Comparison of ENCODE assay signal across 17 cellular contexts in genomic region chr9:14341437-14342133, GRCh38. TPM values are rescaled to one million over a fixed set of nuclear protein-coding genes. Genes with fewer than 3 reads are reported as not detected.
A peak's percentile ranks its signal among the peaks of the same experiment; 100 is the strongest.
DNase-seq lines count a peak whose midpoint lies in the region; ATAC-seq, FAIRE-seq and TF ChIP-seq lines count a peak whose summit lies in the region.
"Had no signal": no experiment of that assay in that cellular context is flagged by ENCODE, and none has a peak within 500 bp of the region (broad histone marks: within the 10 kb centered on the region; RNA-seq: fewer than 3 reads in every experiment).

No MANE protein-coding gene starts in this region.

- 36 to 59% (median 46%) methylated on average over 6 of the region's 6 CpGs for WGBS in heart left ventricle, 4 donors
- 57% methylated on average over 6 of the region's 6 CpGs for WGBS in esophagus muscularis mucosa

- DNase-seq in heart left ventricle (no peak), left ventricle myocardium superior (no peak), esophagus muscularis mucosa (ENCODE audit: extremely low spot score) (no peak), lung microvascular endothelial cell (ENCODE audit: low read depth in 2 of 2) (peak; percentile 77 to 98), uterus (no peak), D721Med (ENCODE audit: insufficient read length, low spot score) (no peak)
- DNase-seq in activated CD4-positive, alpha-beta T cell treated with anti-CD3 and anti-CD28 coated beads for 4 hours = no peak
- DNase-seq: 8988T; BE2C; CD4-positive, alpha-beta T cell; DMS53; NCI-H1092; NCI-H82; PC-3 had no signal

- H3K9me3 ChIP-seq in heart left ventricle (no peaks in the 10 kb centered on the region), esophagus muscularis mucosa (no peaks in the 10 kb centered on the region), uterus (no peaks in the 10 kb centered on the region)
- H3K9me3 ChIP-seq: BE2C had no signal

- no peaks in the 10 kb centered on the region for H3K36me3 ChIP-seq in heart left ventricle
- H3K36me3 ChIP-seq in esophagus muscularis mucosa = no peaks in the 10 kb centered on the region
- H3K36me3 ChIP-seq in uterus = no peaks in the 10 kb centered on the region
- H3K36me3 ChIP-seq: BE2C had no signal

- H3K27me3 ChIP-seq in heart left ventricle (peaks cover 0 to 18% (median 0%) of the 10 kb centered on the region in 9 donors), esophagus muscularis mucosa (peaks cover 0 to 24% (median 10%) of the 10 kb centered on the region in 4 donors), uterus (peaks cover 0 to 16% of the 10 kb centered on the region in 2 donors)
- H3K27me3 ChIP-seq: BE2C had no signal

- H3K4me3 ChIP-seq in heart left ventricle (no peak overlapping the region), esophagus muscularis mucosa (no peak overlapping the region), uterus (no peak overlapping the region)

- TF ChIP-seq EP300 in esophagus muscularis mucosa (IDR thresholded peaks at IDR 0.05) = no peak

- intact Hi-C loops in heart left ventricle (cut with DNase I) = loop anchor here in 5 of 10 donors (10.0 kb wide), 5 partner anchors 67 to 767 kb away; no protein-coding TSS in a partner anchor
- intact Hi-C loops in left ventricle myocardium superior (cut with micrococcal nuclease) = loop anchor here (10.0 kb wide), 1 partner anchor 777 kb away; no protein-coding TSS in a partner anchor
- intact Hi-C loops in esophagus muscularis mucosa (cut with DNase I) = no loop called here
- intact Hi-C loops in uterus (cut with DNase I; ENCODE audit: low total_unique reads) = no loop called here

- H3K4me1 ChIP-seq in heart left ventricle (peaks cover 7 to 56% (median 31%) of the 10 kb centered on the region in 12 donors), esophagus muscularis mucosa (peaks cover 28 to 61% (median 48%) of the 10 kb centered on the region in 4 donors), uterus (no peaks in the 10 kb centered on the region)
- H3K4me1 ChIP-seq: BE2C had no signal

- ATAC-seq in heart left ventricle = peak in 2 of 4 donors; percentile 40 to 41
- no peak for ATAC-seq in left ventricle myocardium superior
- no peak for ATAC-seq in HG03196 (IDR thresholded peaks at IDR 0.05; ENCODE audit: unreplicated experiment)
- ATAC-seq: PC-3 had no signal

- no peak for FAIRE-seq in D721Med (lab: Jason Lieb, UNC)

- H3K27ac ChIP-seq in heart left ventricle (peak overlapping the region in 7 of 12 donors; percentile 6 to 42 (median 39)), esophagus muscularis mucosa (replicated peaks in 1 of 4) (peak overlapping the region; percentile 16 to 83 (median 24)), uterus (peak overlapping the region; percentile 34 to 43)
- H3K27ac ChIP-seq: KMS-11, RWPE1 had no signal

- TF ChIP-seq POLR2A in heart left ventricle (IDR thresholded peaks at IDR 0.05) (no peak), esophagus muscularis mucosa (IDR thresholded peaks at IDR 0.05; ENCODE audit: low read depth) (no peak), uterus (IDR thresholded peaks at IDR 0.05) (no peak)

- TF ChIP-seq CTCF in heart left ventricle (IDR thresholded peaks at IDR 0.05) = no peak
- TF ChIP-seq CTCF in esophagus muscularis mucosa (IDR thresholded peaks at IDR 0.05) = no peak
- TF ChIP-seq CTCF in uterus (IDR thresholded peaks at IDR 0.05) = no peak
- TF ChIP-seq CTCF in D721Med (IDR thresholded peaks at IDR 0.05; ENCODE audit: insufficient read depth, missing control alignments) = no peak

RNA-seq across cellular contexts. Expression of gene NFIB, which starts 27.6 kb away (rescaled TPM):
- 100 to 1,000 TPM in 5 of 9 donors, 10 to 100 TPM in 4; 80.9 to 148 (median 116) TPM for total RNA-seq in heart left ventricle
- 10 to 100 TPM; 24.5 to 36.3 TPM for polyA plus RNA-seq in heart left ventricle
- total RNA-seq in left ventricle myocardium superior = 110 TPM
- 10 to 100 TPM; 38.1 to 64.4 (median 55.8) TPM for total RNA-seq in esophagus muscularis mucosa
- 111 and 164 TPM in 2 replicates for total RNA-seq in lung microvascular endothelial cell
- 100 to 1,000 TPM in 3 of 4 donors, 10 to 100 TPM in 1; 85.3 to 173 (median 115) TPM for total RNA-seq in uterus
- total RNA-seq: CD4-positive, alpha-beta T cell had no signal

Comparison
In these comparisons a context has a peak if more than half of its experiments do, and no peak if none do; other contexts are left out.
1. DNase-seq: peak in lung microvascular endothelial cell (2 of 2); none in heart left ventricle (0 of 5), left ventricle myocardium superior (single experiment), esophagus muscularis mucosa (single experiment), uterus (0 of 2), D721Med (single experiment) and activated CD4-positive, alpha-beta T cell treated with anti-CD3 and anti-CD28 coated beads for 4 hours (0 of 2).
2. Peak in every context shown above with its lines, with median percentiles within 50 percentile points of each other: H3K27ac ChIP-seq.